8 cellular contexts compared by ENCODE assay signal in genomic region chr6:7106215-7106751, GRCh38. TPM values are rescaled to one million over a fixed set of nuclear protein-coding genes. Genes with fewer than 3 reads are reported as not detected.
DNase-seq lines count a peak whose midpoint lies in the region; ATAC-seq and TF ChIP-seq lines count a peak whose summit lies in the region.

No MANE protein-coding gene starts in this region.

- H3K9me3 ChIP-seq in OCI-LY3 (ENCODE audit: insufficient read depth, low read length): no peaks in the 10 kb centered on the region
- H3K9me3 ChIP-seq in ovary: no peaks in the 10 kb centered on the region

- H3K9me3 Mint-ChIP-seq in endothelial cell (ENCODE audit: unreplicated experiment): no peaks in the 10 kb centered on the region

- H4K20me1 ChIP-seq in OCI-LY3 (ENCODE audit: insufficient read depth, low read length): peaks cover 18% of the 10 kb centered on the region

- H3K4me1 Mint-ChIP-seq in endothelial cell (ENCODE audit: unreplicated experiment): peaks cover 27% of the 10 kb centered on the region

- peaks cover 38% of the 10 kb centered on the region for H3K79me2 ChIP-seq in OCI-LY3 (ENCODE audit: low read length)

- intact Hi-C loops in ovary (cut with DNase I): loop anchor here in 1 of 4 donors (10.0 kb wide), 1 partner anchor 341 kb away; no protein-coding TSS in a partner anchor

- peaks cover 24% of the 10 kb centered on the region for H3K4me1 ChIP-seq in OCI-LY3 (ENCODE audit: low read length)
- peaks cover 2% of the 10 kb centered on the region for H3K4me1 ChIP-seq in ovary (ENCODE audit: insufficient read depth)

- TF ChIP-seq CTCF in OCI-LY3 (IDR thresholded peaks at IDR 0.05; ENCODE audit: low read depth, low read length): no peak
- no peak for TF ChIP-seq CTCF in endothelial cell (IDR thresholded peaks at IDR 0.05; ENCODE audit: unreplicated experiment)
- TF ChIP-seq CTCF in ovary (IDR thresholded peaks at IDR 0.05): no peak

- H3K4me3 Mint-ChIP-seq in endothelial cell (ENCODE audit: unreplicated experiment): peak overlapping the region; percentile 88

- peaks cover 7% of the 10 kb centered on the region for H3K27me3 Mint-ChIP-seq in endothelial cell (ENCODE audit: unreplicated experiment)

- H3K36me3 Mint-ChIP-seq in endothelial cell (ENCODE audit: low read depth, unreplicated experiment): no peaks in the 10 kb centered on the region

- no peak for TF ChIP-seq EP300 in ovary (IDR thresholded peaks at IDR 0.05)

- peak overlapping the region; percentile 99 for H3K9ac ChIP-seq in OCI-LY3 (ENCODE audit: low read length)

- H3K27ac ChIP-seq in OCI-LY3 (ENCODE audit: low read length): peak overlapping the region; percentile 82; the same call in 1 of the 2 replicates
- H3K27ac ChIP-seq in ovary: peak overlapping the region; percentile 91 to 97
- no peak overlapping the region for H3K27ac ChIP-seq in substantia nigra (ENCODE audit: low read depth, low read length, poor library complexity, severe bottlenecking)

- TF ChIP-seq POLR2A in ovary (IDR thresholded peaks at IDR 0.05): no peak

- no peaks in the 10 kb centered on the region for H3K27me3 ChIP-seq in OCI-LY3 (ENCODE audit: low read depth, low read length)
- no peaks in the 10 kb centered on the region for H3K27me3 ChIP-seq in ovary

- H3K36me3 ChIP-seq in OCI-LY3 (replicated peaks; ENCODE audit: low read depth, low read length) (peaks cover 6% of the 10 kb centered on the region), ovary (no peaks in the 10 kb centered on the region)

- peak overlapping the region; percentile 86 for H3K4me2 ChIP-seq in OCI-LY3 (ENCODE audit: low read length)

- no peak overlapping the region for H3K27ac Mint-ChIP-seq in endothelial cell (ENCODE audit: unreplicated experiment)

- ATAC-seq in GM19023 (IDR thresholded peaks at IDR 0.05; ENCODE audit: unreplicated experiment): no peak
- no peak for ATAC-seq in HG03139 (IDR thresholded peaks at IDR 0.05; ENCODE audit: unreplicated experiment)

- H3K4me3 ChIP-seq in OCI-LY3 (ENCODE audit: low read length) (peak overlapping the region; percentile 100), ovary (no peak overlapping the region)

- H2AFZ ChIP-seq in OCI-LY3 (ENCODE audit: low read depth, low read length): 0 out of 2 replicates have a peak overlapping the region, but pooled peaks have one; percentile 40

- DNase-seq in EL (peak; percentile 27), endothelial cell (ENCODE audit: low spot score) (no peak), ovary (no peak), substantia nigra (lab: John Stamatoyannopoulos, UW) (no peak)
- no peak for DNase-seq in stimulated activated CD8-positive, alpha-beta memory T cell treated with anti-CD3 and anti-CD28 coated beads, Interleukin-4, amount 100 ng/mL, for 48 hours

- WGBS in ovary, 3 donors: 23 to 25% (median 23%) methylated on average over 10 of the region's 10 CpGs

RNA-seq across cellular contexts. Expression of gene RREB1, which starts 1.5 kb away (rescaled TPM):
- total RNA-seq in endothelial cell (ENCODE audit: unreplicated experiment) (57.6 TPM), ovary (10 to 100 TPM; 21.1 to 64.4 (median 53.3) TPM)
- 10 to 100 TPM in 1 of 2 donors, 1 to 10 TPM in 1; 7.3 to 15.1 TPM for polyA plus RNA-seq in ovary
